In the genomic region with DNA sequence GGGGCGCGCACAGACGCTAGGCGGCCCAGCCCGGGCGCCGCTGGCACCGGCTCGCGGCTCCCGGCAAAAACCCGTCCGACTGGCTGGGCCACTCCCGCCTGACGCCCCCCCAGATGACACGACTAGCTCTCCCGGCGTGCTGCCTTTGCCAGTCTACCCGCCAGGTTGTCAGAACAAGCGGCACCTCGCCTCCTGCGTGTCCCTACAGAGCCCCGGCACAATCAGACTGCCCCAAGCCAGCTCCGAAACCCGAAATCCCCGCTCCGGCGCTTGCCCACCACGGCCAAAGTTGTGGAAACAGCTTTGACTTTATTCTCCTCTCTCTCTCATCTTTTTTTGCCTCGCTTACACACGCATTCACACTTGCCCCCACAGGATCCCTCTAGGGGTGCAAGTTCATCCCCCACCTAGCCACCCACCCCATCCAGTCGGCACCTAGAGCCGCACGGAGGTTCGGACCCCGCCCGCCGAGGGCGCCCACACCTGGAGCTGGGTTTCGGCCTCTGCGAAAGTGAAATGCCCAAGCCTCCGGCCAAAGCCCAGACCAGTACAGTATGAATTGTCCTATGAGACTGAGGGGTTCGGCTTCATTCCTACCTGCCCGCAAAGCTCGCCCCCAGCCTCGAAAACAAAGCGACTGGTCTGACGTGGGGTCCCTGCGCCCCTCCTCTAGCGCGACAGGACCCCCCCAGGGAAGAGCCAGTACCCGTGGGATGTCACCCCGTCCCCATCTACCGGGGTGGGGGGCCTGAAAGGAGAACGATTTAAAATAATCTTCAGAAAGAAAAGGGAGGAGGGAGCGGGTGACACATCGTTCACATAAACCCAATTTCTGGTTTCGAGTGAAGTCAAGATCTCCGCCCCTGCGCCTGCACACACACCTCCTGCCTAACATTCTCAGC, we compare ENCODE assay signal across 8 cellular contexts. TPM values are rescaled to one million over a fixed set of nuclear protein-coding genes. Genes with fewer than 3 reads are reported as not detected.
A peak's percentile ranks its signal among the peaks of the same experiment; 100 is the strongest.
DNase-seq lines count a peak whose midpoint lies in the region; ATAC-seq, FAIRE-seq and TF ChIP-seq lines count a peak whose summit lies in the region.

No MANE protein-coding gene starts in this region.

- peaks cover 44% of the 10 kb centered on the region for H3K27me3 ChIP-seq in CD4-positive, CD25-positive, alpha-beta regulatory T cell (ENCODE audit: control insufficient read depth, insufficient read depth, low read length)
- H3K27me3 ChIP-seq in MM.1S (replicated peaks; ENCODE audit: insufficient read depth, low read length) (no peaks in the 10 kb centered on the region), muscle layer of colon (ENCODE audit: control insufficient read depth in 1 of 2, insufficient read depth in 2 of 2, low read length in 2 of 2) (peaks cover 90 to 92% of the 10 kb centered on the region in 2 donors)

- H3K79me2 ChIP-seq in MM.1S (ENCODE audit: low read length), result 0 out of 2 replicates have a peak, but pooled peaks cover 3% of the 10 kb centered on the region

- H3K4me2 ChIP-seq in MM.1S (ENCODE audit: low read depth, low read length), result peak overlapping the region; percentile 99

- H3K4me1 ChIP-seq in CD4-positive, CD25-positive, alpha-beta regulatory T cell (ENCODE audit: control insufficient read depth, insufficient read depth, low read length, poor library complexity, severe bottlenecking), result peaks cover 44% of the 10 kb centered on the region
- H3K4me1 ChIP-seq in MM.1S (ENCODE audit: low read length) (peaks cover 5% of the 10 kb centered on the region; the same call in 1 of the 2 replicates), muscle layer of colon (ENCODE audit: insufficient read depth, low read length) (peaks cover 22% of the 10 kb centered on the region)

- H3K27ac Mint-ChIP-seq in CD4-positive, CD25-positive, alpha-beta regulatory T cell, result peak overlapping the region in 1 of 3 donors; percentile 56
- H3K27ac Mint-ChIP-seq in chondrocyte (ENCODE audit: unreplicated experiment), result peak overlapping the region; percentile 49

- H3K4me1 Mint-ChIP-seq in CD4-positive, CD25-positive, alpha-beta regulatory T cell, result peaks cover 10 to 61% (median 23%) of the 10 kb centered on the region in 4 donors
- peaks cover 52% of the 10 kb centered on the region for H3K4me1 Mint-ChIP-seq in chondrocyte (ENCODE audit: low read depth)

- no peaks in the 10 kb centered on the region for H3K9me2 ChIP-seq in MM.1S (replicated peaks; ENCODE audit: insufficient read depth, low read length)

- peak overlapping the region; percentile 86 to 92 (median 90) for H3K4me3 Mint-ChIP-seq in CD4-positive, CD25-positive, alpha-beta regulatory T cell
- peak overlapping the region; percentile 81 for H3K4me3 Mint-ChIP-seq in chondrocyte (ENCODE audit: unreplicated experiment)

- no peak for ATAC-seq in CD4-positive, CD25-positive, alpha-beta regulatory T cell (ENCODE audit: low read depth in 2 of 2)
- peak; percentile 11 for ATAC-seq in GM19438 (IDR thresholded peaks at IDR 0.05; ENCODE audit: low read depth, unreplicated experiment)
- ATAC-seq in HG03457 (IDR thresholded peaks at IDR 0.05; ENCODE audit: unreplicated experiment), result no peak

- no peak overlapping the region for H3K27ac ChIP-seq in CD4-positive, CD25-positive, alpha-beta regulatory T cell (ENCODE audit: insufficient read depth, low read length, poor library complexity, severe bottlenecking)
- H3K27ac ChIP-seq in MM.1S (ENCODE audit: low read length), result peak overlapping the region; percentile 90
- H3K27ac ChIP-seq in muscle layer of colon (ENCODE audit: low read depth, low read length), result no peak overlapping the region

- FAIRE-seq in frontal cortex (lab: Jason Lieb, UNC) (no peak), urothelium cell line (lab: Jason Lieb, UNC) (no peak)

- H3F3A ChIP-seq in MM.1S (ENCODE audit: insufficient read depth, low read length), result peaks cover 23% of the 10 kb centered on the region

- peak overlapping the region; percentile 81 for H3K9ac ChIP-seq in MM.1S (ENCODE audit: low read length)
- H3K9ac ChIP-seq in muscle layer of colon (ENCODE audit: low read length), result no peak overlapping the region

- H3K9me3 Mint-ChIP-seq in CD4-positive, CD25-positive, alpha-beta regulatory T cell, result peaks cover 2 to 39% (median 10%) of the 10 kb centered on the region in 7 donors
- H3K9me3 Mint-ChIP-seq in chondrocyte (ENCODE audit: low read depth), result no peaks in the 10 kb centered on the region

- DNase-seq in CD4-positive, CD25-positive, alpha-beta regulatory T cell, result no peak
- DNase-seq in MM.1S (peak; percentile 73), chondrocyte (ENCODE audit: low spot score) (no peak), frontal cortex (ENCODE audit: low spot score in 2 of 2) (no peak), urothelium cell line (ENCODE audit: low spot score) (no peak)

- TF ChIP-seq CTCF in MM.1S (IDR thresholded peaks at IDR 0.05; ENCODE audit: low read length), result no peak
- TF ChIP-seq CTCF in chondrocyte (IDR thresholded peaks at IDR 0.05), result peak; percentile 43

- no peaks in the 10 kb centered on the region for H3K36me3 Mint-ChIP-seq in CD4-positive, CD25-positive, alpha-beta regulatory T cell
- peaks cover 8% of the 10 kb centered on the region for H3K36me3 Mint-ChIP-seq in chondrocyte (ENCODE audit: low read depth)

- H3K4me3 ChIP-seq in CD4-positive, CD25-positive, alpha-beta regulatory T cell (ENCODE audit: low read depth, low read length), result no peak overlapping the region
- H3K4me3 ChIP-seq in MM.1S (ENCODE audit: low read length), result peak overlapping the region; percentile 77
- peak overlapping the region; percentile 55 to 62 for H3K4me3 ChIP-seq in muscle layer of colon (ENCODE audit: low read depth in 1 of 2, low read length in 2 of 2)

- H4K20me1 ChIP-seq in MM.1S (ENCODE audit: insufficient read depth, low read length), result no peaks in the 10 kb centered on the region

- H3K36me3 ChIP-seq in CD4-positive, CD25-positive, alpha-beta regulatory T cell (ENCODE audit: control insufficient read depth, insufficient read depth, low read length), result no peaks in the 10 kb centered on the region
- H3K36me3 ChIP-seq in MM.1S (replicated peaks; ENCODE audit: insufficient read depth, low read length) (no peaks in the 10 kb centered on the region), muscle layer of colon (ENCODE audit: insufficient read depth, low read length) (no peaks in the 10 kb centered on the region)

- H3K27me3 Mint-ChIP-seq in CD4-positive, CD25-positive, alpha-beta regulatory T cell, result peaks cover 95% of the 10 kb centered on the region
- peaks cover 71% of the 10 kb centered on the region for H3K27me3 Mint-ChIP-seq in chondrocyte (ENCODE audit: low read depth)

- H3K9me3 ChIP-seq in CD4-positive, CD25-positive, alpha-beta regulatory T cell (ENCODE audit: control insufficient read depth in 2 of 2, low read length in 2 of 2), result peaks cover 15 to 40% of the 10 kb centered on the region in 2 experiments
- H3K9me3 ChIP-seq in MM.1S (replicated peaks; ENCODE audit: insufficient read depth, low read length) (no peaks in the 10 kb centered on the region), muscle layer of colon (ENCODE audit: low read length) (no peaks in the 10 kb centered on the region)

- peak overlapping the region; percentile 90 for H2AFZ ChIP-seq in MM.1S (ENCODE audit: low read length)

RNA-seq across cellular contexts. Expression of gene TFAP2A, which starts 1.7 kb away (rescaled TPM):
- total RNA-seq in CD4-positive, CD25-positive, alpha-beta regulatory T cell, result not detected
- polyA plus RNA-seq in CD4-positive, CD25-positive, alpha-beta regulatory T cell, result not detected
- 0.74 to 26.6 TPM (median 1.4 TPM) in 3 replicates for total RNA-seq in chondrocyte
- total RNA-seq in frontal cortex, result not detected
